In genomic region chr4:7857238-7857701, GRCh38 we compare ENCODE assay signal across 11 cellular contexts.
DNase-seq lines count a peak whose midpoint lies in the region; ATAC-seq, FAIRE-seq and TF ChIP-seq lines count a peak whose summit lies in the region.
"Had no signal": no experiment of that assay in that cellular context is flagged by ENCODE, and none has a peak within 500 bp of the region (broad histone marks: within the 10 kb centered on the region; RNA-seq: fewer than 3 reads in every experiment).

No MANE protein-coding gene starts in this region.

- ATAC-seq in activated naive CD4-positive, alpha-beta T cell treated with anti-CD3 and anti-CD28 coated beads, Interleukin-2, amount 50 U/mL, for 72 hours, result peak; percentile 47 to 74
- no peak for ATAC-seq in HG03196 (IDR thresholded peaks at IDR 0.05; ENCODE audit: unreplicated experiment)

- H3K9me3 ChIP-seq in cardiac muscle cell (ENCODE audit: low read depth) (no peaks in the 10 kb centered on the region), stomach smooth muscle (ENCODE audit: control insufficient read depth in 2 of 2, low read length in 2 of 2) (no peaks in the 10 kb centered on the region)

- H3K27me3 ChIP-seq in cardiac muscle cell (no peaks in the 10 kb centered on the region), stomach smooth muscle (ENCODE audit: control insufficient read depth in 1 of 2, insufficient read depth in 2 of 2, low read length in 2 of 2) (no peaks in the 10 kb centered on the region)

- no peak overlapping the region for H3K9ac ChIP-seq in stomach smooth muscle (ENCODE audit: low read length in 2 of 2)

- no peak for FAIRE-seq in urothelium cell line (lab: Jason Lieb, UNC)

- peaks cover 43% of the 10 kb centered on the region for H3K36me3 Mint-ChIP-seq in activated T-cell treated with anti-CD3 and anti-CD28 coated beads, Interleukin-2, amount 50 U/mL, for 24 hours (ENCODE audit: low read depth)
- H3K36me3 Mint-ChIP-seq in activated naive CD4-positive, alpha-beta T cell treated with anti-CD3 and anti-CD28 coated beads, Interleukin-2, amount 50 U/mL, for 72 hours, result peaks cover 0 to 66% of the 10 kb centered on the region in 2 donors

- no peaks in the 10 kb centered on the region for H3K9me3 Mint-ChIP-seq in activated T-cell treated with anti-CD3 and anti-CD28 coated beads, Interleukin-2, amount 50 U/mL, for 24 hours
- H3K9me3 Mint-ChIP-seq in activated naive CD4-positive, alpha-beta T cell treated with anti-CD3 and anti-CD28 coated beads, Interleukin-2, amount 50 U/mL, for 72 hours, result no peaks in the 10 kb centered on the region

- no peak for TF ChIP-seq CTCF in cardiac muscle cell (IDR thresholded peaks at IDR 0.05; ENCODE audit: low read depth, low read length)

- peak; percentile 54 for DNase-seq in activated T-cell treated with anti-CD3 and anti-CD28 coated beads, Interleukin-2, amount 50 U/mL, for 24 hours
- no peak for DNase-seq in activated T-cell treated with anti-CD3 and anti-CD28 coated beads, Interleukin-2, amount 50 U/mL, for 1 hour
- DNase-seq in activated naive CD4-positive, alpha-beta T cell treated with anti-CD3 and anti-CD28 coated beads, Interleukin-2, amount 50 U/mL, for 72 hours (ENCODE audit: low spot score in 2 of 2), result no peak
- peak; percentile 4 to 89 for DNase-seq in cardiac muscle cell (ENCODE audit: low read depth in 1 of 2, low spot score in 1 of 2)
- DNase-seq in urothelium cell line (ENCODE audit: low spot score), result no peak
- DNase-seq in OCI-M1 (lab: John Stamatoyannopoulos, UW), result no peak
- DNase-seq: cerebellar nuclear complex, NCI-H2081 treated with DMSO at 0.1 percent for 48 hours had no signal

- H3K4me3 ChIP-seq in cardiac muscle cell, result no peak overlapping the region
- H3K4me3 ChIP-seq in stomach smooth muscle (ENCODE audit: low read length in 2 of 2), result peak overlapping the region in 1 of 2 donors; percentile 44

- H3K27ac ChIP-seq in cardiac muscle cell (peak overlapping the region; percentile 3), stomach smooth muscle (ENCODE audit: low read length) (peak overlapping the region; percentile 53)
- H3K27ac ChIP-seq: C4-2B had no signal

- H3K4me1 ChIP-seq in cardiac muscle cell (ENCODE audit: low read depth), result peaks cover 10% of the 10 kb centered on the region
- H3K4me1 ChIP-seq in stomach smooth muscle (ENCODE audit: control insufficient read depth, insufficient read depth, low read length), result peaks cover 19% of the 10 kb centered on the region

- H3K4me1 Mint-ChIP-seq in activated T-cell treated with anti-CD3 and anti-CD28 coated beads, Interleukin-2, amount 50 U/mL, for 24 hours (ENCODE audit: low read depth), result peaks cover 77% of the 10 kb centered on the region

- H3K27me3 Mint-ChIP-seq in activated T-cell treated with anti-CD3 and anti-CD28 coated beads, Interleukin-2, amount 50 U/mL, for 24 hours, result no peaks in the 10 kb centered on the region

- H3K4me3 Mint-ChIP-seq in activated T-cell treated with anti-CD3 and anti-CD28 coated beads, Interleukin-2, amount 50 U/mL, for 24 hours, result peak overlapping the region; percentile 37

- no peaks in the 10 kb centered on the region for H3K36me3 ChIP-seq in cardiac muscle cell
- peaks cover 7 to 21% of the 10 kb centered on the region in 2 donors for H3K36me3 ChIP-seq in stomach smooth muscle (ENCODE audit: control insufficient read depth in 2 of 2, insufficient read depth in 2 of 2, low read length in 2 of 2)

- peak overlapping the region; percentile 89 for H3K27ac Mint-ChIP-seq in activated T-cell treated with anti-CD3 and anti-CD28 coated beads, Interleukin-2, amount 50 U/mL, for 24 hours
- H3K27ac Mint-ChIP-seq in activated naive CD4-positive, alpha-beta T cell treated with anti-CD3 and anti-CD28 coated beads, Interleukin-2, amount 50 U/mL, for 72 hours, result peak overlapping the region; percentile 84 to 98

Comparison
In these comparisons a context has a peak if more than half of its experiments do, and no peak if none do; other contexts are left out.
1. DNase-seq: peak in activated T-cell treated with anti-CD3 and anti-CD28 coated beads, Interleukin-2, amount 50 U/mL, for 24 hours (single experiment) and cardiac muscle cell (2 of 2); none in activated T-cell treated with anti-CD3 and anti-CD28 coated beads, Interleukin-2, amount 50 U/mL, for 1 hour (single experiment), activated naive CD4-positive, alpha-beta T cell treated with anti-CD3 and anti-CD28 coated beads, Interleukin-2, amount 50 U/mL, for 72 hours (0 of 2), urothelium cell line (single experiment) and OCI-M1 (single experiment).